21 cellular contexts compared by ENCODE assay signal in the genomic region with DNA sequence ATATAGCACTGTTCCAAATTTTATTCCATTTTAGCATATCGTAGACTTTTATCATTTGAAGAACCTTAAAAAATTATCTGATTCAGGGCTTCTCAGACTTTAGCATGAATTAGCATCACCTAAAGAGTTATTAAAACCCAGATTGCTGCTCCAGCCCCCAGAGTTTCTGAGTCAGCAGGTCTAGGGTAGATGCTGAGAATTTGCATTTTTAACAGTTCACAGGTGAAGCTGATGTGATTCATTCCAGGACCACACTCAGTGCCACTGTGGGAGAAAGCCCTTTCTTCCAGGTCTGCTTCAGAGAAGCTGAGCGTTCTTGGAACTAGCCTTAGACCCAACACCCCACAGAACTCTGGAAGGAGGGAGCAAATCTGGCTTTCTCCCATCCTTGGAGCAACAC.
DNase-seq lines count a peak whose midpoint lies in the region; ATAC-seq, FAIRE-seq and TF ChIP-seq lines count a peak whose summit lies in the region.
"Had no signal": no experiment of that assay in that cellular context is flagged by ENCODE, and none has a peak within 500 bp of the region (broad histone marks: within the 10 kb centered on the region; RNA-seq: fewer than 3 reads in every experiment).

No MANE protein-coding gene starts in this region.

- DNase-seq in GM18507 (ENCODE audit: extremely low spot score, insufficient read length, low read depth), result no peak
- no peak for DNase-seq in foreskin keratinocyte
- no peak for DNase-seq in activated naive CD4-positive, alpha-beta T cell treated with anti-CD3 and anti-CD28 coated beads, Interleukin-2, amount 10 ng/mL, durations not matched to agents 7 days and 5 days
- DNase-seq: ACHN; BE2C; C1 segment of cervical spinal cord; CD4-positive, CD25-positive, alpha-beta regulatory T cell; CD8-positive, alpha-beta memory T cell; COR-L47; DMS 273 treated with DMSO at 0.1 percent for 48 hours; DMS53; DND-41; EL; IMR-90 had no signal

- no peaks in the 10 kb centered on the region for H3K4me1 ChIP-seq in foreskin keratinocyte
- H3K4me1 ChIP-seq: BE2C had no signal

- no peak overlapping the region for H3K27ac Mint-ChIP-seq in activated naive CD4-positive, alpha-beta T cell treated with anti-CD3 and anti-CD28 coated beads, Interleukin-2, amount 10 ng/mL, durations not matched to agents 7 days and 5 days
- H3K27ac Mint-ChIP-seq: CD4-positive, CD25-positive, alpha-beta regulatory T cell; CD8-positive, alpha-beta memory T cell had no signal

- no peaks in the 10 kb centered on the region for H3K9me3 Mint-ChIP-seq in activated naive CD4-positive, alpha-beta T cell treated with anti-CD3 and anti-CD28 coated beads, Interleukin-2, amount 10 ng/mL, durations not matched to agents 7 days and 5 days
- H3K9me3 Mint-ChIP-seq: CD8-positive, alpha-beta memory T cell had no signal

- ATAC-seq in HG02798 (IDR thresholded peaks at IDR 0.05; ENCODE audit: poor library complexity, unreplicated experiment) (peak; percentile 42), foreskin keratinocyte (peak; percentile 10), GM21717 (IDR thresholded peaks at IDR 0.05; ENCODE audit: unreplicated experiment) (no peak), HG03571 (IDR thresholded peaks at IDR 0.05; ENCODE audit: unreplicated experiment) (no peak)
- ATAC-seq: K562 had no signal

- no peaks in the 10 kb centered on the region for H3K27me3 ChIP-seq in foreskin keratinocyte

- no peak overlapping the region for H3K4me3 Mint-ChIP-seq in activated naive CD4-positive, alpha-beta T cell treated with anti-CD3 and anti-CD28 coated beads, Interleukin-2, amount 10 ng/mL, durations not matched to agents 7 days and 5 days
- H3K4me3 Mint-ChIP-seq: CD4-positive, CD25-positive, alpha-beta regulatory T cell; CD8-positive, alpha-beta memory T cell had no signal

- no peak for TF ChIP-seq CTCF in foreskin keratinocyte (conservative IDR thresholded peaks at IDR 0.05)

- CTCF ChIA-PET in activated naive CD4-positive, alpha-beta T cell treated with anti-CD3 and anti-CD28 coated beads, Interleukin-2, amount 10 ng/mL, durations not matched to agents 7 days and 5 days (lab: Charles Lee), result no interaction called here

- FAIRE-seq in GM18507 (lab: Jason Lieb, UNC), result peak; percentile 59
- FAIRE-seq: A204.1, GM12891, HTR-8/SVneo, K562 had no signal

- H3K27ac ChIP-seq in foreskin keratinocyte, result no peak overlapping the region

- H3K36me3 Mint-ChIP-seq in activated naive CD4-positive, alpha-beta T cell treated with anti-CD3 and anti-CD28 coated beads, Interleukin-2, amount 10 ng/mL, durations not matched to agents 7 days and 5 days, result no peaks in the 10 kb centered on the region
- H3K36me3 Mint-ChIP-seq: CD4-positive, CD25-positive, alpha-beta regulatory T cell; CD8-positive, alpha-beta memory T cell had no signal

- no peaks in the 10 kb centered on the region for H3K4me1 Mint-ChIP-seq in activated naive CD4-positive, alpha-beta T cell treated with anti-CD3 and anti-CD28 coated beads, Interleukin-2, amount 10 ng/mL, durations not matched to agents 7 days and 5 days
- H3K4me1 Mint-ChIP-seq: CD4-positive, CD25-positive, alpha-beta regulatory T cell; CD8-positive, alpha-beta memory T cell had no signal

- H3K27me3 Mint-ChIP-seq in activated naive CD4-positive, alpha-beta T cell treated with anti-CD3 and anti-CD28 coated beads, Interleukin-2, amount 10 ng/mL, durations not matched to agents 7 days and 5 days, result peaks cover 24% of the 10 kb centered on the region
- H3K27me3 Mint-ChIP-seq: CD4-positive, CD25-positive, alpha-beta regulatory T cell had no signal

Comparison
In these comparisons a context has a peak if more than half of its experiments do, and no peak if none do; other contexts are left out.
1. ATAC-seq: peak in HG02798 (single experiment) and foreskin keratinocyte (single experiment); none in GM21717 (single experiment) and HG03571 (single experiment).